ENCODE assay signal across 13 cellular contexts in genomic region chr3:66236281-66236680, GRCh38. TPM values are rescaled to one million over a fixed set of nuclear protein-coding genes. Genes with fewer than 3 reads are reported as not detected.
DNase-seq lines count a peak whose midpoint lies in the region; ATAC-seq and TF ChIP-seq lines count a peak whose summit lies in the region.
"Had no signal": no experiment of that assay in that cellular context is flagged by ENCODE, and none has a peak within 500 bp of the region (broad histone marks: within the 10 kb centered on the region; RNA-seq: fewer than 3 reads in every experiment).

No MANE protein-coding gene starts in this region.

- intact Hi-C loops in stomach (cut with DNase I; ENCODE audit: low total_unique reads): no loop called here

- TF ChIP-seq EP300 in stomach (IDR thresholded peaks at IDR 0.05): no peak

- H3K27ac ChIP-seq in RWPE2 (ENCODE audit: poor library complexity, severe bottlenecking) (no peak overlapping the region), hepatocyte (no peak overlapping the region), stomach (no peak overlapping the region)
- H3K27ac ChIP-seq: coronary artery, psoas muscle, SK-N-MC had no signal

- H3K9me2 ChIP-seq in hepatocyte (replicated peaks; ENCODE audit: insufficient read depth): no peaks in the 10 kb centered on the region

- no peaks in the 10 kb centered on the region for H3K27me3 ChIP-seq in H7 (ENCODE audit: control insufficient read depth, insufficient read depth, low read length)
- no peaks in the 10 kb centered on the region for H3K27me3 ChIP-seq in RWPE2 (ENCODE audit: insufficient read depth, poor library complexity, severe bottlenecking)
- no peaks in the 10 kb centered on the region for H3K27me3 ChIP-seq in hepatocyte
- H3K27me3 ChIP-seq in stomach: no peaks in the 10 kb centered on the region

- no peak overlapping the region for H3K4me3 ChIP-seq in AG10803 (ENCODE audit: low read length)
- no peak overlapping the region for H3K4me3 ChIP-seq in H7 (ENCODE audit: insufficient read depth, low read depth, low read length)
- H3K4me3 ChIP-seq in RWPE2 (ENCODE audit: severe bottlenecking): no peak overlapping the region
- no peak overlapping the region for H3K4me3 ChIP-seq in hepatocyte
- no peak overlapping the region for H3K4me3 ChIP-seq in stomach
- H3K4me3 ChIP-seq: coronary artery, psoas muscle, SK-N-MC had no signal

- H3K4me1 ChIP-seq in RWPE2 (ENCODE audit: insufficient read depth, poor library complexity, severe bottlenecking): no peaks in the 10 kb centered on the region
- no peaks in the 10 kb centered on the region for H3K4me1 ChIP-seq in hepatocyte (ENCODE audit: insufficient read depth)
- no peaks in the 10 kb centered on the region for H3K4me1 ChIP-seq in stomach
- H3K4me1 ChIP-seq: psoas muscle had no signal

- no peak for TF ChIP-seq POLR2A in stomach (IDR thresholded peaks at IDR 0.05)

- ATAC-seq in RWPE2 (ENCODE audit: low read depth): no peak
- ATAC-seq in GM21360 (IDR thresholded peaks at IDR 0.05; ENCODE audit: unreplicated experiment): no peak
- ATAC-seq: psoas muscle had no signal

- no peak overlapping the region for H3K4me2 ChIP-seq in hepatocyte

- WGBS in hepatocyte (ENCODE audit: low lambda C conversion rate, missing lambda C conversion rate): 75% methylated on average over 5 of the region's 5 CpGs
- WGBS in stomach, 5 donors: 83 to 96% (median 91%) methylated on average over 5 of the region's 5 CpGs

- H4K20me1 ChIP-seq in hepatocyte (ENCODE audit: insufficient read depth, poor library complexity, severe bottlenecking): no peaks in the 10 kb centered on the region

- H2AFZ ChIP-seq in hepatocyte: no peak overlapping the region

- TF ChIP-seq CTCF in AG10803 (conservative IDR thresholded peaks at IDR 0.05; ENCODE audit: low read length): peak; percentile 38
- peak; percentile 15 for TF ChIP-seq CTCF in RWPE2 (IDR thresholded peaks at IDR 0.05; ENCODE audit: poor library complexity, severe bottlenecking)
- peak; percentile 37 for TF ChIP-seq CTCF in hepatocyte (IDR thresholded peaks at IDR 0.05; ENCODE audit: poor library complexity)
- TF ChIP-seq CTCF in stomach (IDR thresholded peaks at IDR 0.05): no peak

- H3K79me2 ChIP-seq in hepatocyte: peaks cover 12% of the 10 kb centered on the region

- DNase-seq in AG10803 (ENCODE audit: low read depth): peak; percentile 4
- DNase-seq in H7: peak; percentile 36
- no peak for DNase-seq in RWPE2 (ENCODE audit: low spot score)
- peak; percentile 15 for DNase-seq in hepatocyte (ENCODE audit: low spot score)
- DNase-seq in stomach: no peak
- no peak for DNase-seq in stimulated activated naive CD4-positive, alpha-beta T cell (lab: John Stamatoyannopoulos, UW)
- DNase-seq in effector CD8-positive, alpha-beta T cell (lab: John Stamatoyannopoulos, UW): no peak
- DNase-seq: activated CD4-positive, alpha-beta T cell treated with anti-CD3 and anti-CD28 coated beads for 48 hours; CD8-positive, alpha-beta memory T cell; psoas muscle had no signal

- H3K9me3 ChIP-seq in RWPE2 (ENCODE audit: severe bottlenecking): no peaks in the 10 kb centered on the region
- no peaks in the 10 kb centered on the region for H3K9me3 ChIP-seq in hepatocyte (ENCODE audit: low read depth)
- peaks cover 0 to 6% (median 0%) of the 10 kb centered on the region in 4 donors for H3K9me3 ChIP-seq in stomach
- H3K9me3 ChIP-seq: psoas muscle had no signal

- no peaks in the 10 kb centered on the region for H3K36me3 ChIP-seq in H7 (replicated peaks; ENCODE audit: control insufficient read depth, insufficient read depth, low read length)
- H3K36me3 ChIP-seq in RWPE2 (ENCODE audit: low read depth): no peaks in the 10 kb centered on the region
- no peaks in the 10 kb centered on the region for H3K36me3 ChIP-seq in hepatocyte (replicated peaks; ENCODE audit: insufficient read depth, low read depth)
- peaks cover 5 to 28% (median 21%) of the 10 kb centered on the region in 4 donors for H3K36me3 ChIP-seq in stomach

RNA-seq across cellular contexts. Expression of gene SLC25A26, which starts 15.5 kb away (rescaled TPM):
- 26.5 and 29.1 TPM in 2 replicates for total RNA-seq in H7 (2014; rRNA removed; shearing (Covaris generic))
- 17.9 and 19.8 TPM in 2 replicates for total RNA-seq in hepatocyte
- polyA plus RNA-seq in hepatocyte: 22.4 and 25.7 TPM in 2 replicates
- total RNA-seq in stomach: 10 to 100 TPM in 2 of 5 donors, 1 to 10 TPM in 3; 1.2 to 25.3 (median 9.8) TPM
- 10 to 100 TPM; 15.8 to 26.6 (median 18.6) TPM for polyA plus RNA-seq in stomach

Comparison
In these comparisons a context has a peak if more than half of its experiments do, and no peak if none do; other contexts are left out.
1. DNase-seq: peak in AG10803 (single experiment), H7 (single experiment) and hepatocyte (single experiment); none in RWPE2 (single experiment), stomach (single experiment), stimulated activated naive CD4-positive, alpha-beta T cell (0 of 6) and effector CD8-positive, alpha-beta T cell (single experiment).
2. CTCF ChIP-seq: peak in AG10803 (single experiment), RWPE2 (single experiment) and hepatocyte (single experiment); none in stomach (0 of 7).